ENCODE assay signal across 19 cellular contexts in genomic region chr6:30871592-30872183, GRCh38.
"Had no signal": no experiment of that assay in that cellular context is flagged by ENCODE, and none has a peak within 500 bp of the region (broad histone marks: within the 10 kb centered on the region; RNA-seq: fewer than 3 reads in every experiment).

No MANE protein-coding gene starts in this region.

- ATAC-seq: activated CD4-positive, CD25-positive, alpha-beta regulatory T cell treated with anti-CD3 and anti-CD28 coated beads, Interleukin-2, amount 50 U/mL, for 24 hours; left lobe of liver; right lobe of liver had no signal

- H3K4me1 Mint-ChIP-seq: naive B cell had no signal

- FAIRE-seq: colon, keratinocyte had no signal

- DNase-seq: activated CD4-positive, alpha-beta memory T cell treated with anti-CD3 and anti-CD28 coated beads for 36 hours; activated effector memory CD4-positive, alpha-beta T cell treated with Interleukin-2 at 50 U/mL for 16 hours; caudate nucleus; hippocampal formation; naive B cell; ovary; right lobe of liver; SIG-M5; stimulated activated CD4-positive, alpha-beta T cell treated with anti-CD3 and anti-CD28 coated beads, Interleukin-4, amount 100 ng/mL, for 4 hours; stomach; T1000; testis; upper lobe of left lung had no signal

- H3K4me2 ChIP-seq: smooth muscle cell had no signal

- H3K27ac ChIP-seq: esophagus muscularis mucosa, ovary, right lobe of liver, stomach, testis, upper lobe of left lung had no signal

- H3K9me3 ChIP-seq: ovary, right lobe of liver, testis had no signal

- H3K4me1 ChIP-seq: right lobe of liver, upper lobe of left lung had no signal

- H3K4me3 Mint-ChIP-seq: activated CD4-positive, alpha-beta memory T cell treated with anti-CD3 and anti-CD28 coated beads for 36 hours had no signal

- H3K36me3 ChIP-seq: esophagus muscularis mucosa, ovary, right lobe of liver, stomach, upper lobe of left lung had no signal

- H3K27me3 Mint-ChIP-seq: activated CD4-positive, alpha-beta memory T cell treated with anti-CD3 and anti-CD28 coated beads for 36 hours had no signal

- H3K27me3 ChIP-seq: esophagus muscularis mucosa, ovary, right lobe of liver, stomach, testis, upper lobe of left lung had no signal

- H3K4me3 ChIP-seq: esophagus muscularis mucosa, ovary, right lobe of liver, smooth muscle cell, stomach, testis, upper lobe of left lung had no signal
